Comparison of ENCODE assay signal across 1 cellular context in genomic region chr12:65937181-65937641, GRCh38.
TF ChIP-seq lines count a peak whose summit lies in the region.

No MANE protein-coding gene starts in this region.

TF ChIP-seq in HepG2, 621 proteins besides CTCF, POLR2A, EP300 and RAD21 (continued from another document and continues in another):
- no peak for TF ChIP-seq ZNF414 (CRISPR knock-in tag; IDR thresholded peaks at IDR 0.05)
- peak; percentile 43; the same call in 1 of the 2 replicates for TF ChIP-seq ELF3 (CRISPR knock-in tag; IDR thresholded peaks at IDR 0.05)
- no peak for TF ChIP-seq ZKSCAN8 (CRISPR knock-in tag; IDR thresholded peaks at IDR 0.05; ENCODE audit: borderline replicate concordance)
- 0 out of 2 replicates have a peak, but pooled peaks have one; percentile 22 for TF ChIP-seq ZNF788 (CRISPR knock-in tag; IDR thresholded peaks at IDR 0.05; ENCODE audit: borderline replicate concordance)
- peak; percentile 51 for TF ChIP-seq ZNF574 (CRISPR knock-in tag; IDR thresholded peaks at IDR 0.05)
- no peak for TF ChIP-seq FOXA1 (IDR thresholded peaks at IDR 0.05)
- TF ChIP-seq FOXA1 (CRISPR knock-in tag; IDR thresholded peaks at IDR 0.05), result no peak; the same call in 1 of the 2 replicates
- TF ChIP-seq LCORL (IDR thresholded peaks at IDR 0.05), result no peak
- no peak for TF ChIP-seq LCORL (CRISPR knock-in tag; IDR thresholded peaks at IDR 0.05)
- no peak for TF ChIP-seq GPN1 (CRISPR knock-in tag; IDR thresholded peaks at IDR 0.05; ENCODE audit: borderline replicate concordance)
- TF ChIP-seq ZNF253 (CRISPR knock-in tag; IDR thresholded peaks at IDR 0.05; ENCODE audit: borderline replicate concordance), result no peak
- no peak for TF ChIP-seq CENPT (CRISPR knock-in tag; IDR thresholded peaks at IDR 0.05; ENCODE audit: low read depth)
- no peak for TF ChIP-seq SP2 (CRISPR knock-in tag; IDR thresholded peaks at IDR 0.05)
- no peak for TF ChIP-seq ZNF773 (CRISPR knock-in tag; IDR thresholded peaks at IDR 0.05; ENCODE audit: borderline replicate concordance)
- TF ChIP-seq TBX3 (IDR thresholded peaks at IDR 0.05; ENCODE audit: borderline replicate concordance), result no peak
- no peak for TF ChIP-seq SNAPC2 (CRISPR knock-in tag; IDR thresholded peaks at IDR 0.05)
- 0 out of 2 replicates have a peak, but pooled peaks have one; percentile 46 for TF ChIP-seq ERF (CRISPR knock-in tag; IDR thresholded peaks at IDR 0.05)
- TF ChIP-seq IKZF1 (IDR thresholded peaks at IDR 0.05), result no peak
- no peak for TF ChIP-seq CBFB (CRISPR knock-in tag; IDR thresholded peaks at IDR 0.05)
- no peak for TF ChIP-seq FUBP1 (CRISPR knock-in tag; IDR thresholded peaks at IDR 0.05; ENCODE audit: borderline replicate concordance)
- TF ChIP-seq SRSF9 (IDR thresholded peaks at IDR 0.05; ENCODE audit: borderline replicate concordance, insufficient read depth, low read depth, low read length, poor library complexity, severe bottlenecking), result no peak
- TF ChIP-seq ZNF230 (CRISPR knock-in tag; IDR thresholded peaks at IDR 0.05), result no peak
- no peak for TF ChIP-seq FOXO4 (CRISPR knock-in tag; conservative IDR thresholded peaks at IDR 0.05)
- no peak for TF ChIP-seq FOXK1 (CRISPR knock-in tag; IDR thresholded peaks at IDR 0.05; ENCODE audit: borderline replicate concordance, low read depth)
- no peak for TF ChIP-seq PAX8 (CRISPR knock-in tag; IDR thresholded peaks at IDR 0.05; ENCODE audit: borderline replicate concordance)
- no peak for TF ChIP-seq CCAR2 (optimal IDR thresholded peaks at IDR 0.05; ENCODE audit: low read depth, low read length)
- TF ChIP-seq SETDB1 (CRISPR knock-in tag; IDR thresholded peaks at IDR 0.05; ENCODE audit: borderline replicate concordance), result no peak
- no peak for TF ChIP-seq PHF8 (CRISPR knock-in tag; IDR thresholded peaks at IDR 0.05)
- TF ChIP-seq KMT2B (CRISPR knock-in tag; IDR thresholded peaks at IDR 0.05), result no peak
- no peak for TF ChIP-seq ZBTB34 (CRISPR knock-in tag; IDR thresholded peaks at IDR 0.05)
- TF ChIP-seq MTA1 (CRISPR knock-in tag; IDR thresholded peaks at IDR 0.05; ENCODE audit: borderline replicate concordance), result no peak
- no peak for TF ChIP-seq ZBTB10 (CRISPR knock-in tag; IDR thresholded peaks at IDR 0.05; ENCODE audit: borderline replicate concordance)
- no peak for TF ChIP-seq DDIT3 (CRISPR knock-in tag; IDR thresholded peaks at IDR 0.05)
- TF ChIP-seq XBP1 (CRISPR knock-in tag; IDR thresholded peaks at IDR 0.05), result no peak
- no peak for TF ChIP-seq DNMT1 (CRISPR knock-in tag; IDR thresholded peaks at IDR 0.05)
- no peak for TF ChIP-seq FOXC1 (CRISPR knock-in tag; IDR thresholded peaks at IDR 0.05; ENCODE audit: borderline replicate concordance)
- TF ChIP-seq DPF2 (CRISPR knock-in tag; IDR thresholded peaks at IDR 0.05; ENCODE audit: borderline replicate concordance, low read depth), result 0 out of 2 replicates have a peak, but pooled peaks have one; percentile 42
- no peak for TF ChIP-seq ZNF709 (CRISPR knock-in tag; IDR thresholded peaks at IDR 0.05)
- peak; percentile 92 for TF ChIP-seq BCL6 (CRISPR knock-in tag; IDR thresholded peaks at IDR 0.05)
- no peak for TF ChIP-seq KDM6A (CRISPR knock-in tag; IDR thresholded peaks at IDR 0.05; ENCODE audit: low read depth)
- peak; percentile 28; the same call in 1 of the 2 replicates for TF ChIP-seq NCOR1 (IDR thresholded peaks at IDR 0.05; ENCODE audit: borderline replicate concordance, low read length)
- no peak for TF ChIP-seq ZC3H13 (CRISPR knock-in tag; IDR thresholded peaks at IDR 0.05)
- TF ChIP-seq POLR2AphosphoS5 (IDR thresholded peaks at IDR 0.05; ENCODE audit: low read depth, low read length), result no peak
- no peak for TF ChIP-seq SALL2 (CRISPR knock-in tag; IDR thresholded peaks at IDR 0.05)
- no peak for TF ChIP-seq ZNF580 (CRISPR knock-in tag; IDR thresholded peaks at IDR 0.05; ENCODE audit: borderline replicate concordance, low read depth)
- no peak for TF ChIP-seq ZNF138 (CRISPR knock-in tag; IDR thresholded peaks at IDR 0.05; ENCODE audit: low read depth)
- no peak for TF ChIP-seq KLF9 (CRISPR knock-in tag; IDR thresholded peaks at IDR 0.05; ENCODE audit: low read depth)
- TF ChIP-seq TERF1 (CRISPR knock-in tag; IDR thresholded peaks at IDR 0.05), result no peak
- TF ChIP-seq RBFOX2 (IDR thresholded peaks at IDR 0.05; ENCODE audit: low read depth, low read length), result no peak; the same call in 1 of the 2 replicates
- TF ChIP-seq ZNF383 (CRISPR knock-in tag; IDR thresholded peaks at IDR 0.05; ENCODE audit: borderline replicate concordance), result no peak
- TF ChIP-seq TRIM24 (CRISPR knock-in tag; IDR thresholded peaks at IDR 0.05), result no peak
- 0 out of 2 replicates have a peak, but pooled peaks have one; percentile 53 for TF ChIP-seq GFI1 (CRISPR knock-in tag; IDR thresholded peaks at IDR 0.05; ENCODE audit: borderline replicate concordance)
- TF ChIP-seq ARID3A (IDR thresholded peaks at IDR 0.05; ENCODE audit: low read depth, low read length), result no peak
- TF ChIP-seq WIZ (CRISPR knock-in tag; IDR thresholded peaks at IDR 0.05), result no peak
- TF ChIP-seq GTF3A (CRISPR knock-in tag; conservative IDR thresholded peaks at IDR 0.05), result no peak
- no peak for TF ChIP-seq TRAFD1 (CRISPR knock-in tag; IDR thresholded peaks at IDR 0.05; ENCODE audit: borderline replicate concordance)
